12 cellular contexts compared by ENCODE assay signal in genomic region chr9:118395415-118395814, GRCh38.
A peak's percentile ranks its signal among the peaks of the same experiment; 100 is the strongest.
DNase-seq lines count a peak whose midpoint lies in the region; ATAC-seq and TF ChIP-seq lines count a peak whose summit lies in the region.
"Had no signal": no experiment of that assay in that cellular context is flagged by ENCODE, and none has a peak within 500 bp of the region (broad histone marks: within the 10 kb centered on the region; RNA-seq: fewer than 3 reads in every experiment).

No MANE protein-coding gene starts in this region.

- no peak for TF ChIP-seq CTCF in WERI-Rb-1 (IDR thresholded peaks at IDR 0.05; ENCODE audit: low read depth, low read length)

- peak; percentile 26 for DNase-seq in M059J (ENCODE audit: low read depth)
- DNase-seq in cardiac septum (ENCODE audit: low spot score): no peak
- no peak for DNase-seq in activated CD8-positive, alpha-beta memory T cell treated with anti-CD3 and anti-CD28 coated beads, Interleukin-2, amount 50 U/mL, for 48 hours
- no peak for DNase-seq in WERI-Rb-1
- DNase-seq in NCI-H2107 (lab: John Stamatoyannopoulos, UW): no peak
- DNase-seq: activated CD4-positive, CD25-positive, alpha-beta regulatory T cell; activated T-cell treated with anti-CD3 and anti-CD28 coated beads, Interleukin-2, amount 50 U/mL, for 48 hours; stimulated activated naive CD4-positive, alpha-beta T cell had no signal

- H3K27me3 ChIP-seq in WERI-Rb-1 (ENCODE audit: insufficient read depth, low read depth, severe bottlenecking): no peaks in the 10 kb centered on the region

- no peaks in the 10 kb centered on the region for H3K9me3 ChIP-seq in WERI-Rb-1 (ENCODE audit: severe bottlenecking)

- intact Hi-C loops in cardiac septum (cut with DNase I): no loop called here

- no peaks in the 10 kb centered on the region for H3K36me3 ChIP-seq in WERI-Rb-1

- no peak overlapping the region for H3K4me3 ChIP-seq in WERI-Rb-1 (ENCODE audit: low read depth, low read length)

- peak; percentile 85 for ATAC-seq in GM18498 (IDR thresholded peaks at IDR 0.05; ENCODE audit: unreplicated experiment)
- ATAC-seq in GM19395 (IDR thresholded peaks at IDR 0.05; ENCODE audit: unreplicated experiment): peak; percentile 81
- ATAC-seq in HG02852 (IDR thresholded peaks at IDR 0.05; ENCODE audit: unreplicated experiment): peak; percentile 68
- ATAC-seq: SK-N-SH treated with all-trans-retinoic acid at 6 μM for 48 hours had no signal

- no peak overlapping the region for H3K27ac ChIP-seq in WERI-Rb-1
